In the genomic region with DNA sequence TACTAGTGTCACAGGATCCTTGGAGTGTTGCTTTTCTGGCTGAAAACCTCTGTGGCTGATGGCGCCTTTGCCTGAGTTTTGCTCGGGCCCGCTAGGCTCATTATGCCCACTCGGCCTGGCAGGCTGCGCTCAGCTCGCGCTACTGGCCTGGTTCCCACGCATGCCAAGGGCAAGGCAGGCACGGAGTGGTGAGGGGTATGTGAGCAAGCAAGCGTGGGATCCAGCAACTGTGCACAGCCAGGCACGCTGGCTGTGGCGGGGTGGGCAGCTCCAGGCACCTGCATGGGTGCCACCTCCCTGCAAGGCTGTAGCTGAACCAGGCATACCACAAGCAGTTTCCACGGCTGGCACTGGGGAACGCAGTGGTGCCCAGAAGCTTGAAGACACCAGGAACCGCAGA, we compare ENCODE assay signal across 34 cellular contexts.
"Had no signal": no experiment of that assay in that cellular context is flagged by ENCODE, and none has a peak within 500 bp of the region (broad histone marks: within the 10 kb centered on the region; RNA-seq: fewer than 3 reads in every experiment).

No MANE protein-coding gene starts in this region.

- H3K36me3 Mint-ChIP-seq: activated CD4-positive, alpha-beta memory T cell treated with anti-CD3 and anti-CD28 coated beads for 36 hours; activated naive CD4-positive, alpha-beta T cell treated with anti-CD3 and anti-CD28 coated beads, Interleukin-2, amount 10 ng/mL, durations not matched to agents 7 days and 5 days; activated naive CD4-positive, alpha-beta T cell treated with anti-CD3 and anti-CD28 coated beads, Interleukin-2, amount 50 U/mL, for 24 hours; activated naive CD8-positive, alpha-beta T cell; activated naive CD8-positive, alpha-beta T cell treated with anti-CD3 and anti-CD28 coated beads, Interleukin-2, amount 10 ng/mL, durations not matched to agents 7 days and 5 days had no signal

- H3K27ac Mint-ChIP-seq: activated B cell treated with CpG ODN at 0.5 μM for 24 hours; activated CD4-positive, alpha-beta memory T cell treated with anti-CD3 and anti-CD28 coated beads for 36 hours; activated CD4-positive, alpha-beta T cell treated with anti-CD3 and anti-CD28 coated beads, Interleukin-2, amount 10 ng/mL, durations not matched to agents 24 days and 14 days; activated CD8-positive, alpha-beta T cell treated with anti-CD3 and anti-CD28 coated beads for 36 hours; activated naive CD4-positive, alpha-beta T cell treated with anti-CD3 and anti-CD28 coated beads, Interleukin-2, amount 10 ng/mL, durations not matched to agents 7 days and 5 days; activated naive CD4-positive, alpha-beta T cell treated with anti-CD3 and anti-CD28 coated beads, Interleukin-2, amount 50 U/mL, for 24 hours; activated naive CD8-positive, alpha-beta T cell; activated naive CD8-positive, alpha-beta T cell treated with anti-CD3 and anti-CD28 coated beads, Interleukin-2, amount 10 ng/mL, durations not matched to agents 7 days and 5 days; activated naive CD8-positive, alpha-beta T cell treated with anti-CD3 and anti-CD28 coated beads, Interleukin-2, amount 50 U/mL, for 24 hours; activated T-cell treated with anti-CD3 and anti-CD28 coated beads, Interleukin-2, amount 50 U/mL, for 72 hours; activated T-helper 2 cell treated with anti-CD3 and anti-CD28 coated beads, Interferon-gamma antibody, Interleukin-2, Interleukin-4, amounts not matched to agents 10 μg/mL and 5 μg/mL and 100 μg/mL, durations not matched to agents 14 hours and 24 hours and 36 hours; T-helper 1 cell treated with Interleukin-12 subunit alpha and Interleukin-12 subunit beta and Interleukin-4 antibody, amounts not matched to agents 30 μg/mL and 1 μg/mL, for 36 hours; T-helper 2 cell treated with Interferon-gamma antibody and Interleukin-4, amounts not matched to agents 5 μg/mL and 100 μg/mL, for 36 hours had no signal

- H3K4me1 ChIP-seq: body of pancreas, breast epithelium had no signal

- H3K4me3 ChIP-seq: body of pancreas, breast epithelium had no signal

- H3K36me3 ChIP-seq: brain microvascular endothelial cell, breast epithelium had no signal

- H3K4me3 Mint-ChIP-seq: activated B cell treated with CpG ODN at 0.5 μM for 24 hours; activated CD4-positive, alpha-beta memory T cell treated with anti-CD3 and anti-CD28 coated beads for 36 hours; activated CD4-positive, alpha-beta T cell treated with anti-CD3 and anti-CD28 coated beads, Interleukin-2, amount 10 ng/mL, durations not matched to agents 24 days and 14 days; activated CD8-positive, alpha-beta T cell treated with anti-CD3 and anti-CD28 coated beads for 36 hours; activated naive CD4-positive, alpha-beta T cell treated with anti-CD3 and anti-CD28 coated beads, Interleukin-2, amount 10 ng/mL, durations not matched to agents 7 days and 5 days; activated naive CD4-positive, alpha-beta T cell treated with anti-CD3 and anti-CD28 coated beads, Interleukin-2, amount 50 U/mL, for 24 hours; activated naive CD8-positive, alpha-beta T cell; activated naive CD8-positive, alpha-beta T cell treated with anti-CD3 and anti-CD28 coated beads, Interleukin-2, amount 10 ng/mL, durations not matched to agents 7 days and 5 days; activated naive CD8-positive, alpha-beta T cell treated with anti-CD3 and anti-CD28 coated beads, Interleukin-2, amount 50 U/mL, for 24 hours; activated T-cell treated with anti-CD3 and anti-CD28 coated beads, Interleukin-2, amount 50 U/mL, for 4 hours; activated T-cell treated with anti-CD3 and anti-CD28 coated beads, Interleukin-2, amount 50 U/mL, for 72 hours; T-helper 1 cell treated with Interleukin-12 subunit alpha and Interleukin-12 subunit beta and Interleukin-4 antibody, amounts not matched to agents 30 μg/mL and 1 μg/mL, for 36 hours; T-helper 2 cell treated with Interferon-gamma antibody and Interleukin-4, amounts not matched to agents 5 μg/mL and 100 μg/mL, for 36 hours had no signal

- DNase-seq: activated B cell treated with CpG ODN at 0.5 μM for 24 hours; activated CD4-positive, alpha-beta memory T cell treated with anti-CD3 and anti-CD28 coated beads for 36 hours; activated CD4-positive, alpha-beta T cell treated with anti-CD3 and anti-CD28 coated beads for 4 hours; activated CD4-positive, alpha-beta T cell treated with anti-CD3 and anti-CD28 coated beads, Interleukin-2, amount 10 ng/mL, durations not matched to agents 24 days and 14 days; activated CD4-positive, alpha-beta T cell treated with anti-CD3 and anti-CD28 coated beads, Interleukin-2, amount 50 U/mL, for 1 hour; activated CD4-positive, alpha-beta T cell treated with anti-CD3 and anti-CD28 coated beads, Interleukin-2, amount 50 U/mL, for 4 hours; activated CD4-positive, CD25-positive, alpha-beta regulatory T cell treated with anti-CD3 and anti-CD28 coated beads, Interleukin-2, amount 50 U/mL, for 72 hours; activated CD8-positive, alpha-beta memory T cell treated with anti-CD3 and anti-CD28 coated beads, Interleukin-2, amount 50 U/mL, for 4 hours; activated CD8-positive, alpha-beta T cell treated with anti-CD3 and anti-CD28 coated beads for 36 hours; activated effector memory CD4-positive, alpha-beta T cell treated with Interleukin-2 at 50 U/mL for 16 hours; activated gamma-delta T cell; activated naive CD4-positive, alpha-beta T cell treated with anti-CD3 and anti-CD28 coated beads, Interleukin-2, amount 10 ng/mL, durations not matched to agents 7 days and 5 days; activated naive CD4-positive, alpha-beta T cell treated with Interleukin-2 at 50 U/mL for 16 hours; activated naive CD8-positive, alpha-beta T cell treated with anti-CD3 and anti-CD28 coated beads, Interleukin-2, amount 10 ng/mL, durations not matched to agents 7 days and 5 days; activated naive CD8-positive, alpha-beta T cell treated with anti-CD3 and anti-CD28 coated beads, Interleukin-2, amount 50 U/mL, for 24 hours; activated T-cell treated with anti-CD3 and anti-CD28 coated beads for 4 hours; activated T-cell treated with anti-CD3 and anti-CD28 coated beads, Interleukin-2, amount 50 U/mL, for 1 hour; activated T-cell treated with anti-CD3 and anti-CD28 coated beads, Interleukin-2, amount 50 U/mL, for 4 hours; activated T-cell treated with anti-CD3 and anti-CD28 coated beads, Interleukin-2, amount 50 U/mL, for 72 hours; amniotic stem cell; body of pancreas; brain microvascular endothelial cell; central memory CD4-positive, alpha-beta T cell; SW 1271; T-helper 1 cell; T-helper 2 cell; T-helper 9 cell had no signal

- H3K9me3 Mint-ChIP-seq: activated B cell treated with CpG ODN at 0.5 μM for 24 hours; activated CD4-positive, alpha-beta memory T cell treated with anti-CD3 and anti-CD28 coated beads for 36 hours; activated CD4-positive, alpha-beta T cell treated with anti-CD3 and anti-CD28 coated beads, Interleukin-2, amount 10 ng/mL, durations not matched to agents 24 days and 14 days; activated CD8-positive, alpha-beta T cell treated with anti-CD3 and anti-CD28 coated beads for 36 hours; activated naive CD4-positive, alpha-beta T cell treated with anti-CD3 and anti-CD28 coated beads, Interleukin-2, amount 10 ng/mL, durations not matched to agents 7 days and 5 days; activated naive CD4-positive, alpha-beta T cell treated with anti-CD3 and anti-CD28 coated beads, Interleukin-2, amount 50 U/mL, for 24 hours; activated naive CD8-positive, alpha-beta T cell treated with anti-CD3 and anti-CD28 coated beads, Interleukin-2, amount 10 ng/mL, durations not matched to agents 7 days and 5 days; activated naive CD8-positive, alpha-beta T cell treated with anti-CD3 and anti-CD28 coated beads, Interleukin-2, amount 50 U/mL, for 24 hours; activated T-cell treated with anti-CD3 and anti-CD28 coated beads, Interleukin-2, amount 50 U/mL, for 4 hours; activated T-helper 2 cell treated with anti-CD3 and anti-CD28 coated beads, Interferon-gamma antibody, Interleukin-2, Interleukin-4, amounts not matched to agents 10 μg/mL and 5 μg/mL and 100 μg/mL, durations not matched to agents 14 hours and 24 hours and 36 hours; T-helper 1 cell treated with Interleukin-12 subunit alpha and Interleukin-12 subunit beta and Interleukin-4 antibody, amounts not matched to agents 30 μg/mL and 1 μg/mL, for 36 hours; T-helper 2 cell treated with Interferon-gamma antibody and Interleukin-4, amounts not matched to agents 5 μg/mL and 100 μg/mL, for 36 hours had no signal

- H3K27ac ChIP-seq: body of pancreas, brain microvascular endothelial cell, breast epithelium, VCaP had no signal

- ATAC-seq: activated CD8-positive, alpha-beta T cell treated with anti-CD3 and anti-CD28 coated beads for 36 hours; activated naive CD8-positive, alpha-beta T cell treated with anti-CD3 and anti-CD28 coated beads, Interleukin-2, amount 50 U/mL, for 24 hours; activated T-cell treated with anti-CD3 and anti-CD28 coated beads, Interleukin-2, amount 50 U/mL, for 4 hours; activated T-cell treated with anti-CD3 and anti-CD28 coated beads, Interleukin-2, amount 50 U/mL, for 72 hours; body of pancreas had no signal

- H3K27me3 Mint-ChIP-seq: activated B cell treated with CpG ODN at 0.5 μM for 24 hours; activated CD4-positive, alpha-beta T cell treated with anti-CD3 and anti-CD28 coated beads, Interleukin-2, amount 10 ng/mL, durations not matched to agents 24 days and 14 days; activated CD8-positive, alpha-beta T cell treated with anti-CD3 and anti-CD28 coated beads for 36 hours; activated naive CD4-positive, alpha-beta T cell treated with anti-CD3 and anti-CD28 coated beads, Interleukin-2, amount 10 ng/mL, durations not matched to agents 7 days and 5 days; activated naive CD4-positive, alpha-beta T cell treated with anti-CD3 and anti-CD28 coated beads, Interleukin-2, amount 50 U/mL, for 24 hours; activated naive CD8-positive, alpha-beta T cell treated with anti-CD3 and anti-CD28 coated beads, Interleukin-2, amount 10 ng/mL, durations not matched to agents 7 days and 5 days; activated naive CD8-positive, alpha-beta T cell treated with anti-CD3 and anti-CD28 coated beads, Interleukin-2, amount 50 U/mL, for 24 hours had no signal

- H3K27me3 ChIP-seq: body of pancreas, brain microvascular endothelial cell, breast epithelium had no signal

- H3K4me1 Mint-ChIP-seq: activated B cell treated with CpG ODN at 0.5 μM for 24 hours; activated CD4-positive, alpha-beta T cell treated with anti-CD3 and anti-CD28 coated beads, Interleukin-2, amount 10 ng/mL, durations not matched to agents 24 days and 14 days; activated naive CD4-positive, alpha-beta T cell treated with anti-CD3 and anti-CD28 coated beads, Interleukin-2, amount 10 ng/mL, durations not matched to agents 7 days and 5 days; activated naive CD4-positive, alpha-beta T cell treated with anti-CD3 and anti-CD28 coated beads, Interleukin-2, amount 50 U/mL, for 24 hours; activated naive CD8-positive, alpha-beta T cell treated with anti-CD3 and anti-CD28 coated beads, Interleukin-2, amount 10 ng/mL, durations not matched to agents 7 days and 5 days; activated naive CD8-positive, alpha-beta T cell treated with anti-CD3 and anti-CD28 coated beads, Interleukin-2, amount 50 U/mL, for 24 hours had no signal
